Comparison of ENCODE assay signal across 29 cellular contexts in the genomic region with DNA sequence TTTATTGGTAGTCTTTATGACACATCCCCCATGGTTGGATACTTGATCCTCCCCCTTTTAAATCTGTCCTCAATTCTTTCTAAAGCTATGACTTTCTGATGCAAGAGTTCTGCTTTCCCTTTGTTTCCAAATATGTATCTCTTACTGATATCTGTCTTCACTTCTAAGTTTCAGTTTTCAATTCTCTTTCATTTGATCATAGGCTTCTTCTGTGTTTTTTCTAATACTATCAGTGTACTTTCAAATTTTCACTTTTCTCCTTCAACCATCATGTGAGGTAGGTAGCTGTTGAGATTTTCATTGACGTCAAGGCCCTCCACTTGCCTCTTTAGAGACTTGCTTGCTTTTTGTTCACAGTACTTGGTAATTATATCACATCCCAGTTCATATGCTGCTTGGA.
DNase-seq lines count a peak whose midpoint lies in the region; ATAC-seq and TF ChIP-seq lines count a peak whose summit lies in the region.
"Had no signal": no experiment of that assay in that cellular context is flagged by ENCODE, and none has a peak within 500 bp of the region (broad histone marks: within the 10 kb centered on the region; RNA-seq: fewer than 3 reads in every experiment).

No MANE protein-coding gene starts in this region.

- H3K36me3 ChIP-seq in Karpas-422 (ENCODE audit: insufficient read depth, low read length) (no peaks in the 10 kb centered on the region), esophagus squamous epithelium (no peaks in the 10 kb centered on the region), A673 (ENCODE audit: insufficient read depth, low read length, poor library complexity, severe bottlenecking) (no peaks in the 10 kb centered on the region)
- H3K36me3 ChIP-seq: heart right ventricle, neural progenitor cell, SJSA1, WERI-Rb-1 had no signal

- H3K4me3 ChIP-seq in Karpas-422 (ENCODE audit: low read length) (no peak overlapping the region), esophagus squamous epithelium (no peak overlapping the region), A673 (ENCODE audit: low read depth, low read length, poor library complexity, severe bottlenecking) (no peak overlapping the region)
- H3K4me3 ChIP-seq: heart right ventricle, neural progenitor cell, SJSA1, testis had no signal

- POLR2A ChIA-PET in A673 (lab: Charles Lee; ENCODE audit: low non-redundant PET): no interaction called here

- no peak for TF ChIP-seq POLR2A in esophagus squamous epithelium (IDR thresholded peaks at IDR 0.05)

- H3K9ac ChIP-seq in Karpas-422 (ENCODE audit: low read length): no peak overlapping the region
- H3K9ac ChIP-seq: neural progenitor cell, parathyroid adenoma had no signal

- no TSS peak for BruUV-seq in A673 (replicated peaks; lab: Mats Ljungman, UMichigan)

- no peaks in the 10 kb centered on the region for H3K9me2 ChIP-seq in Karpas-422 (replicated peaks; ENCODE audit: insufficient read depth, low read length)

- TF ChIP-seq CTCF in GM10266 (IDR thresholded peaks at IDR 0.05; ENCODE audit: control insufficient read depth, insufficient read depth, low read depth, missing control alignments) (no peak), esophagus squamous epithelium (IDR thresholded peaks at IDR 0.05) (no peak), A673 (conservative IDR thresholded peaks at IDR 0.05; ENCODE audit: low read depth, low read length) (no peak)

- no peak overlapping the region for H3K4me2 ChIP-seq in Karpas-422 (ENCODE audit: low read depth, low read length, poor library complexity, severe bottlenecking)
- H3K4me2 ChIP-seq: neural progenitor cell had no signal

- H3K9me3 ChIP-seq in Karpas-422 (ENCODE audit: low read length): no peaks in the 10 kb centered on the region
- H3K9me3 ChIP-seq in esophagus squamous epithelium: no peaks in the 10 kb centered on the region
- peaks cover 3% of the 10 kb centered on the region for H3K9me3 ChIP-seq in A673 (ENCODE audit: low read depth, low read length, poor library complexity, severe bottlenecking)
- H3K9me3 ChIP-seq: Caco-2, testis had no signal

- intact Hi-C loops in esophagus squamous epithelium (cut with DNase I): no loop called here
- intact Hi-C loops in A673 (cut with micrococcal nuclease; ENCODE audit: unreplicated experiment): no loop called here

- H4K20me1 ChIP-seq in Karpas-422 (ENCODE audit: insufficient read depth, low read depth, low read length): no peaks in the 10 kb centered on the region

- WGBS in esophagus squamous epithelium, 2 donors: 67 to 100% methylated on average over 1 of the region's 1 CpG

- CTCF ChIA-PET in A673 (lab: Charles Lee): no interaction called here

- H3K27me3 ChIP-seq in Karpas-422 (ENCODE audit: low read length) (0 out of 2 replicates have a peak, but pooled peaks cover 2% of the 10 kb centered on the region), esophagus squamous epithelium (no peaks in the 10 kb centered on the region), A673 (replicated peaks; ENCODE audit: insufficient read depth, low read depth, low read length, poor library complexity) (no peaks in the 10 kb centered on the region)
- H3K27me3 ChIP-seq: heart right ventricle, neural progenitor cell, SJSA1, testis had no signal

- H3K4me1 ChIP-seq in Karpas-422 (ENCODE audit: low read length) (peaks cover 6% of the 10 kb centered on the region), esophagus squamous epithelium (no peaks in the 10 kb centered on the region), A673 (ENCODE audit: insufficient read depth, low read length, poor library complexity, severe bottlenecking) (no peaks in the 10 kb centered on the region)
- H3K4me1 ChIP-seq: Caco-2, heart right ventricle, neural progenitor cell, parathyroid adenoma, SJSA1, testis had no signal

- H3K27ac ChIP-seq in Karpas-422 (ENCODE audit: low read length): no peak overlapping the region
- no peak overlapping the region for H3K27ac ChIP-seq in esophagus squamous epithelium
- H3K27ac ChIP-seq in A673 (ENCODE audit: low read depth, low read length, poor library complexity, severe bottlenecking): no peak overlapping the region
- H3K27ac ChIP-seq: C4-2B, heart right ventricle, neural progenitor cell, parathyroid adenoma, SJSA1, testis, WERI-Rb-1 had no signal

- DNase-seq in GM10266 (ENCODE audit: extremely low spot score) (peak; percentile 5), Karpas-422 (no peak), esophagus squamous epithelium (lab: John Stamatoyannopoulos, UW) (no peak), A673 (ENCODE audit: low spot score) (no peak)
- DNase-seq: 8988T; activated CD4-positive, alpha-beta T cell treated with anti-CD3 and anti-CD28 coated beads for 4 hours; activated effector memory CD4-positive, alpha-beta T cell treated with Interleukin-2 at 50 U/mL for 16 hours; activated naive CD8-positive, alpha-beta T cell treated with anti-CD3 and anti-CD28 coated beads, Interleukin-2, amount 10 ng/mL, durations not matched to agents 7 days and 5 days; aorta; Caco-2; DMS79; H9; heart right ventricle; kidney; NCI-H1092 treated with DMSO at 0.1 percent for 48 hours; NCI-H187; RPMI8226; small intestine; T1000; testis; WERI-Rb-1 had no signal

- no peaks in the 10 kb centered on the region for H3K79me2 ChIP-seq in Karpas-422 (ENCODE audit: low read length)
- H3K79me2 ChIP-seq: parathyroid adenoma had no signal

- H2AFZ ChIP-seq in Karpas-422 (ENCODE audit: low read length): peak overlapping the region; percentile 71
- H2AFZ ChIP-seq: neural progenitor cell, parathyroid adenoma had no signal

- ATAC-seq in GM19395 (IDR thresholded peaks at IDR 0.05; ENCODE audit: unreplicated experiment): peak; percentile 66
- peak; percentile 78 for ATAC-seq in HG02852 (IDR thresholded peaks at IDR 0.05; ENCODE audit: unreplicated experiment)
- no peak for ATAC-seq in HG03280 (IDR thresholded peaks at IDR 0.05; ENCODE audit: unreplicated experiment)
- ATAC-seq in HG03175 (IDR thresholded peaks at IDR 0.05; ENCODE audit: unreplicated experiment): no peak
- ATAC-seq: heart right ventricle had no signal

Comparison
In these comparisons a context has a peak if more than half of its experiments do, and no peak if none do; other contexts are left out.
1. ATAC-seq: peak in GM19395 (single experiment) and HG02852 (single experiment); none in HG03280 (single experiment) and HG03175 (single experiment).